Comparison of ENCODE assay signal across 2 cellular contexts in genomic region chr9:121735065-121735791, GRCh38.
A peak's percentile ranks its signal among the peaks of the same experiment; 100 is the strongest.
TF ChIP-seq lines count a peak whose summit lies in the region.

No MANE protein-coding gene starts in this region.

TF ChIP-seq in A549, 52 proteins besides CTCF, POLR2A, EP300 and RAD21 (continued from another document):
- no peak for TF ChIP-seq ZNF302 (CRISPR knock-in tag; IDR thresholded peaks at IDR 0.05)

TF ChIP-seq in HepG2, 621 proteins besides CTCF, POLR2A, EP300 and RAD21 (continued from another document and continues in another):
- TF ChIP-seq ZNF687 (CRISPR knock-in tag; IDR thresholded peaks at IDR 0.05) (peak; percentile 67), ZFP91 (CRISPR knock-in tag; IDR thresholded peaks at IDR 0.05; ENCODE audit: borderline replicate concordance) (peak; percentile 29; the same call in 1 of the 2 replicates), ZBTB33 (CRISPR knock-in tag; IDR thresholded peaks at IDR 0.05) (peak; percentile 74), CEBPG (CRISPR knock-in tag; IDR thresholded peaks at IDR 0.05) (peak; percentile 29; the same call in 1 of the 2 replicates), PBX3 (CRISPR knock-in tag; IDR thresholded peaks at IDR 0.05; ENCODE audit: borderline replicate concordance) (no peak), PATZ1 (CRISPR knock-in tag; IDR thresholded peaks at IDR 0.05) (0 out of 2 replicates have a peak, but pooled peaks have one; percentile 34), SAP130 (CRISPR knock-in tag; IDR thresholded peaks at IDR 0.05; ENCODE audit: low read depth) (peak; percentile 39), KAT2B (IDR thresholded peaks at IDR 0.05; ENCODE audit: borderline replicate concordance, low read depth, low read length) (no peak), HIVEP1 (CRISPR knock-in tag; IDR thresholded peaks at IDR 0.05) (no peak), GLMP (CRISPR knock-in tag; IDR thresholded peaks at IDR 0.05; ENCODE audit: borderline replicate concordance) (no peak), SMAD3 (CRISPR knock-in tag; IDR thresholded peaks at IDR 0.05) (0 out of 2 replicates have a peak, but pooled peaks have one; percentile 22), XRCC5 (optimal IDR thresholded peaks at IDR 0.05; ENCODE audit: low read length) (peak; percentile 88), DNMT1 (CRISPR knock-in tag; IDR thresholded peaks at IDR 0.05) (peak; percentile 37; the same call in 1 of the 2 replicates), FOXA1 (IDR thresholded peaks at IDR 0.05) (no peak), FOXA1 (CRISPR knock-in tag; IDR thresholded peaks at IDR 0.05) (peak; percentile 24; the same call in 1 of the 2 replicates), ZFY (CRISPR knock-in tag; IDR thresholded peaks at IDR 0.05) (peak; percentile 37; the same call in 1 of the 2 replicates), ZBTB7B (CRISPR knock-in tag; IDR thresholded peaks at IDR 0.05) (no peak), HMGXB4 (CRISPR knock-in tag; IDR thresholded peaks at IDR 0.05; ENCODE audit: borderline replicate concordance in 1 of 2, low read depth in 1 of 2) (peak in 1 of 2 experiments; percentile 68; a peak in 1 of 4 replicates), PCBP2 (optimal IDR thresholded peaks at IDR 0.05; ENCODE audit: low read depth, low read length, poor library complexity, severe bottlenecking) (no peak), KLF13 (CRISPR knock-in tag; IDR thresholded peaks at IDR 0.05) (no peak), ERF (CRISPR knock-in tag; IDR thresholded peaks at IDR 0.05) (no peak), FOXA3 (CRISPR knock-in tag; IDR thresholded peaks at IDR 0.05) (peak; percentile 46; the same call in 1 of the 2 replicates), HDAC2 (CRISPR knock-in tag; IDR thresholded peaks at IDR 0.05) (peak; percentile 36; the same call in 1 of the 2 replicates), RFX5 (IDR thresholded peaks at IDR 0.05; ENCODE audit: low read depth, low read length) (no peak), ZNF574 (CRISPR knock-in tag; IDR thresholded peaks at IDR 0.05) (0 out of 2 replicates have a peak, but pooled peaks have one; percentile 24), PBX2 (CRISPR knock-in tag; IDR thresholded peaks at IDR 0.05) (no peak), ZFX (CRISPR knock-in tag; IDR thresholded peaks at IDR 0.05; ENCODE audit: low read depth) (0 out of 2 replicates have a peak, but pooled peaks have one; percentile 21), ELF3 (CRISPR knock-in tag; IDR thresholded peaks at IDR 0.05) (peak; percentile 60), NR2F6 (IDR thresholded peaks at IDR 0.05) (no peak), NR2F6 (CRISPR knock-in tag; IDR thresholded peaks at IDR 0.05) (peak; percentile 20; the same call in 1 of the 2 replicates), ZNF501 (CRISPR knock-in tag; IDR thresholded peaks at IDR 0.05) (no peak), ZNF792 (CRISPR knock-in tag; IDR thresholded peaks at IDR 0.05) (0 out of 2 replicates have a peak, but pooled peaks have one; percentile 40), HOXA3 (CRISPR knock-in tag; IDR thresholded peaks at IDR 0.05) (no peak; the same call in 1 of the 2 replicates)
